ENCODE assay signal across 10 cellular contexts in genomic region chr10:94591461-94592205, GRCh38. TPM values are rescaled to one million over a fixed set of nuclear protein-coding genes. Genes with fewer than 3 reads are reported as not detected.
DNase-seq lines count a peak whose midpoint lies in the region; ATAC-seq lines count a peak whose summit lies in the region.
"Had no signal": no experiment of that assay in that cellular context is flagged by ENCODE, and none has a peak within 500 bp of the region (broad histone marks: within the 10 kb centered on the region; RNA-seq: fewer than 3 reads in every experiment).

No MANE protein-coding gene starts in this region.

- peak overlapping the region; percentile 50 for H3K27ac Mint-ChIP-seq in activated naive CD4-positive, alpha-beta T cell treated with anti-CD3 and anti-CD28 coated beads for 36 hours
- no peak overlapping the region for H3K27ac Mint-ChIP-seq in activated naive CD4-positive, alpha-beta T cell treated with anti-CD3 and anti-CD28 coated beads, Interleukin-2, amount 10 ng/mL, durations not matched to agents 7 days and 5 days

- H3K36me3 Mint-ChIP-seq in activated naive CD4-positive, alpha-beta T cell treated with anti-CD3 and anti-CD28 coated beads for 36 hours (ENCODE audit: low read depth): peaks cover 64% of the 10 kb centered on the region
- H3K36me3 Mint-ChIP-seq in activated naive CD4-positive, alpha-beta T cell treated with anti-CD3 and anti-CD28 coated beads, Interleukin-2, amount 10 ng/mL, durations not matched to agents 7 days and 5 days: peaks cover 36% of the 10 kb centered on the region

- H3K4me3 Mint-ChIP-seq in activated naive CD4-positive, alpha-beta T cell treated with anti-CD3 and anti-CD28 coated beads for 36 hours: no peak overlapping the region
- H3K4me3 Mint-ChIP-seq in activated naive CD4-positive, alpha-beta T cell treated with anti-CD3 and anti-CD28 coated beads, Interleukin-2, amount 10 ng/mL, durations not matched to agents 7 days and 5 days: no peak overlapping the region
- H3K4me3 Mint-ChIP-seq: IgD-negative memory B cell had no signal

- H3K27me3 Mint-ChIP-seq in activated naive CD4-positive, alpha-beta T cell treated with anti-CD3 and anti-CD28 coated beads for 36 hours (ENCODE audit: low read depth): no peaks in the 10 kb centered on the region
- H3K27me3 Mint-ChIP-seq in activated naive CD4-positive, alpha-beta T cell treated with anti-CD3 and anti-CD28 coated beads, Interleukin-2, amount 10 ng/mL, durations not matched to agents 7 days and 5 days: no peaks in the 10 kb centered on the region
- H3K27me3 Mint-ChIP-seq: IgD-negative memory B cell had no signal

- peak; percentile 83 for ATAC-seq in GM21619 (IDR thresholded peaks at IDR 0.05; ENCODE audit: unreplicated experiment)
- ATAC-seq in HG03159 (IDR thresholded peaks at IDR 0.05; ENCODE audit: unreplicated experiment): peak; percentile 79
- peak; percentile 46 for ATAC-seq in stimulated activated naive CD8-positive, alpha-beta T cell treated with anti-CD3 and anti-CD28 coated beads, Interleukin-15, Interleukin-2, amounts not matched to agents 100 U/mL and 50 U/mL, for 24 hours
- ATAC-seq in GM19397 (IDR thresholded peaks at IDR 0.05; ENCODE audit: unreplicated experiment): no peak
- no peak for ATAC-seq in HG03135 (IDR thresholded peaks at IDR 0.05; ENCODE audit: unreplicated experiment)

- peaks cover 9% of the 10 kb centered on the region for H3K4me1 Mint-ChIP-seq in activated naive CD4-positive, alpha-beta T cell treated with anti-CD3 and anti-CD28 coated beads for 36 hours (ENCODE audit: low read depth)
- H3K4me1 Mint-ChIP-seq in activated naive CD4-positive, alpha-beta T cell treated with anti-CD3 and anti-CD28 coated beads, Interleukin-2, amount 10 ng/mL, durations not matched to agents 7 days and 5 days: peaks cover 4% of the 10 kb centered on the region
- H3K4me1 Mint-ChIP-seq: IgD-negative memory B cell had no signal

- CTCF ChIA-PET in activated naive CD4-positive, alpha-beta T cell treated with anti-CD3 and anti-CD28 coated beads for 36 hours (lab: Charles Lee): no interaction called here
- CTCF ChIA-PET in activated naive CD4-positive, alpha-beta T cell treated with anti-CD3 and anti-CD28 coated beads, Interleukin-2, amount 10 ng/mL, durations not matched to agents 7 days and 5 days (lab: Charles Lee): no interaction called here

- no peaks in the 10 kb centered on the region for H3K9me3 Mint-ChIP-seq in activated naive CD4-positive, alpha-beta T cell treated with anti-CD3 and anti-CD28 coated beads for 36 hours
- H3K9me3 Mint-ChIP-seq in activated naive CD4-positive, alpha-beta T cell treated with anti-CD3 and anti-CD28 coated beads, Interleukin-2, amount 10 ng/mL, durations not matched to agents 7 days and 5 days: no peaks in the 10 kb centered on the region
- H3K9me3 Mint-ChIP-seq: IgD-negative memory B cell had no signal

- DNase-seq in activated naive CD4-positive, alpha-beta T cell treated with anti-CD3 and anti-CD28 coated beads for 36 hours: no peak
- DNase-seq in activated naive CD4-positive, alpha-beta T cell treated with anti-CD3 and anti-CD28 coated beads, Interleukin-2, amount 10 ng/mL, durations not matched to agents 7 days and 5 days: no peak
- DNase-seq in stimulated activated naive CD8-positive, alpha-beta T cell treated with anti-CD3 and anti-CD28 coated beads, Interleukin-15, Interleukin-2, amounts not matched to agents 100 U/mL and 50 U/mL, for 24 hours: no peak
- no peak for DNase-seq in amygdala (lab: John Stamatoyannopoulos, UW)
- DNase-seq: NCI-H1930 had no signal

- intact Hi-C loops in activated naive CD4-positive, alpha-beta T cell treated with anti-CD3 and anti-CD28 coated beads for 36 hours (cut with micrococcal nuclease): loop anchor here (1.0 to 2.0 kb wide), 2 partner anchors 16 to 47 kb away; partner anchors contain the start of gene HELLS

RNA-seq across cellular contexts. Expression of gene HELLS, which starts 46.0 kb away (rescaled TPM):
- total RNA-seq in activated naive CD4-positive, alpha-beta T cell treated with anti-CD3 and anti-CD28 coated beads for 36 hours: 100 to 1,000 TPM; 109 TPM

Comparison
In these comparisons a context has a peak if more than half of its experiments do, and no peak if none do; other contexts are left out.
1. ATAC-seq: peak in GM21619 (single experiment), HG03159 (single experiment) and stimulated activated naive CD8-positive, alpha-beta T cell treated with anti-CD3 and anti-CD28 coated beads, Interleukin-15, Interleukin-2, amounts not matched to agents 100 U/mL and 50 U/mL, for 24 hours (single experiment); none in GM19397 (single experiment) and HG03135 (single experiment).